Comparison of ENCODE assay signal across 25 cellular contexts in the genomic region with DNA sequence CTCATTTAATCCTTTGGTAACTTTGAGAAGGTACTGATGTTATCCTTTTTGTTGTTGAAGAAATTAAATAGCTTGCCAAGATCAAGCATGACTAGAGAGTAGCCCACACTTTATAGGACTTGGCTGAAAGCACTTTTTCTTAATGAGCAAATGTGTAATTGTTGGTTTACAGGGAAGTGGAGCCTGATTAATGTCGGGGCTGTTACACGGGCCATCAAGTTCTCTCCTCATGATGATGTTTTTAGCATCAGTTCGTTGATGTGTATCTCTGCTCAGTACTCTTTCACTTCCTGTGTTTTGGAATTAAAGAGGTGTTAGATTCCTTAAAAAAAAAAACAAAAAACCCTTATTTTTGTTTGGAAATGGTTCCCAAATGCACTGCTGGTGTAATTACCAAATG.
"Had no signal": no experiment of that assay in that cellular context is flagged by ENCODE, and none has a peak within 500 bp of the region (broad histone marks: within the 10 kb centered on the region; RNA-seq: fewer than 3 reads in every experiment).

No MANE protein-coding gene starts in this region.

- H3K4me3 ChIP-seq: K562, SJSA1, SK-N-MC had no signal

- FAIRE-seq: HTR-8/SVneo, K562, RCC 7860 had no signal

- DNase-seq: Kasumi-1, MM.1S, NCI-H1048, NCI-H1105, NCI-H1417, NCI-H1436 treated with DMSO at 0.1 percent for 48 hours, NCI-H1694, NCI-H187 treated with DMSO at 0.1 percent for 48 hours, NCI-H2029 treated with DMSO at 0.1 percent for 48 hours, NCI-H226, NCI-H446, NCI-H510A, NCI-H524 treated with DMSO at 0.1 percent for 48 hours, NCI-H69, NCI-H774, Right ventricle myocardium superior, RPMI8226, SIG-M5 had no signal

- H3K4me2 ChIP-seq: KMS-11 had no signal

- H3K27ac ChIP-seq: HL-60, KMS-11, SJSA1, SK-N-MC had no signal

- H3K9ac ChIP-seq: KMS-11 had no signal

- ATAC-seq: K562 had no signal

- H3K27me3 ChIP-seq: SJSA1 had no signal

- H3K36me3 ChIP-seq: SJSA1 had no signal
